ENCODE assay signal across 31 cellular contexts in the genomic region with DNA sequence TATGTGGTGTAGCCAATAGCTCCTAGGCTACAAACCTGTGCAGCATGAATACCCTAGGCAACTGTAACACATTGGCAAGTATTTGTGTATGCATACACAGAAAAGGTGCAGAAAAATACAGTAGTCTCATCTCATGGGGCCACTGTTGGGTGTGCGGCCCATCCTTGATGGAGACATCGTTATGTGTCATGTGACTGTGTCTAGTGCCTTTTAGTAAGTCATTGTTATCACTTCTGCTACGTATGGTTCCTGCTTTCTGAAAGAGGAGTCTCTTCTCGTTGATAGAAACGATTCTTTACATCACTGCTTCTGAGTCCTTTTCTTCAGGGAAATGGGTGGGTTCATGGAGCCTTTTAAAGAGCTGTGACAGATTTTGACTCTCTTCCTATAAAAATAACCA. TPM values are rescaled to one million over a fixed set of nuclear protein-coding genes. Genes with fewer than 3 reads are reported as not detected.
"Had no signal": no experiment of that assay in that cellular context is flagged by ENCODE, and none has a peak within 500 bp of the region (broad histone marks: within the 10 kb centered on the region; RNA-seq: fewer than 3 reads in every experiment).

No MANE protein-coding gene starts in this region.

- H3K9ac ChIP-seq: KMS-11 had no signal

- DNase-seq: activated B cell treated with CpG ODN at 0.5 μM for 24 hours; activated CD4-positive, alpha-beta memory T cell treated with anti-CD3 and anti-CD28 coated beads for 36 hours; activated CD4-positive, alpha-beta T cell treated with anti-CD3 and anti-CD28 coated beads for 4 hours; activated CD4-positive, alpha-beta T cell treated with anti-CD3 and anti-CD28 coated beads, Interleukin-2, amount 50 U/mL, for 1 hour; activated CD4-positive, CD25-positive, alpha-beta regulatory T cell treated with anti-CD3 and anti-CD28 coated beads, Interleukin-2, amount 50 U/mL, for 72 hours; activated CD8-positive, alpha-beta memory T cell treated with anti-CD3 and anti-CD28 coated beads, Interleukin-2, amount 50 U/mL, for 4 hours; activated gamma-delta T cell treated with Interleukin-2 at 50 U/mL for 16 hours; activated naive CD4-positive, alpha-beta T cell treated with anti-CD3 and anti-CD28 coated beads for 36 hours; activated naive CD8-positive, alpha-beta T cell treated with anti-CD3 and anti-CD28 coated beads, Interleukin-2, amount 50 U/mL, for 24 hours; activated T-cell treated with anti-CD3 and anti-CD28 coated beads for 4 hours; activated T-cell treated with anti-CD3 and anti-CD28 coated beads, Interleukin-2, amount 50 U/mL, for 4 hours; anterior cingulate cortex; caudate nucleus; cerebellar nuclear complex; MM.1S; NCI-H1105; NCI-H1417 treated with DMSO at 0.1 percent for 48 hours; NCI-H187 treated with DMSO at 0.1 percent for 48 hours; NCI-H2081; NCI-H345; NCI-H510A; NCI-H748 treated with DMSO at 0.1 percent for 48 hours; NK-92 treated with Interleukin-12 subunit alpha and Interleukin-12 subunit beta, amount 100 ng/mL, for 24 hours; PC-9; Right ventricle myocardium superior had no signal

- H3K4me2 ChIP-seq: KMS-11, PC-9 had no signal

- H2AFZ ChIP-seq: PC-9 had no signal

- ATAC-seq: activated naive CD4-positive, alpha-beta T cell treated with anti-CD3 and anti-CD28 coated beads, Interleukin-2, amount 50 U/mL, for 72 hours; activated naive CD8-positive, alpha-beta T cell treated with anti-CD3 and anti-CD28 coated beads, Interleukin-2, amount 50 U/mL, for 24 hours; activated T-cell treated with anti-CD3 and anti-CD28 coated beads, Interleukin-2, amount 50 U/mL, for 4 hours had no signal

- H3K27ac ChIP-seq: KMS-11, PC-9, RWPE1 had no signal

- H3K4me3 ChIP-seq: PC-9 had no signal

RNA-seq across cellular contexts. Expression of a gene that starts 10.4 kb away (rescaled TPM):
- total RNA-seq: activated B cell treated with CpG ODN at 0.5 μM for 24 hours; activated CD4-positive, alpha-beta memory T cell treated with anti-CD3 and anti-CD28 coated beads for 36 hours; activated naive CD4-positive, alpha-beta T cell treated with anti-CD3 and anti-CD28 coated beads for 36 hours; activated naive CD4-positive, alpha-beta T cell treated with anti-CD3 and anti-CD28 coated beads, Interleukin-2, amount 50 U/mL, for 72 hours; activated T-cell treated with anti-CD3 and anti-CD28 coated beads, Interleukin-2, amount 50 U/mL, for 4 hours; activated T-helper 1 cell treated with anti-CD3 and anti-CD28 coated beads, Interleukin-12 subunit alpha, Interleukin-12 subunit beta, Interleukin-2, Interleukin-4 antibody, amounts not matched to agents 30 ng/mL and 10 ng/mL and 1 ng/mL, durations not matched to agents 14 hours and 24 hours and 36 hours; PC-9 had no signal

RNA-seq across cellular contexts. Expression of a gene that starts 21.6 kb away (rescaled TPM):
- total RNA-seq: activated B cell treated with CpG ODN at 0.5 μM for 24 hours; activated CD4-positive, alpha-beta memory T cell treated with anti-CD3 and anti-CD28 coated beads for 36 hours; activated naive CD4-positive, alpha-beta T cell treated with anti-CD3 and anti-CD28 coated beads for 36 hours; activated naive CD4-positive, alpha-beta T cell treated with anti-CD3 and anti-CD28 coated beads, Interleukin-2, amount 50 U/mL, for 72 hours; activated T-cell treated with anti-CD3 and anti-CD28 coated beads, Interleukin-2, amount 50 U/mL, for 4 hours; activated T-helper 1 cell treated with anti-CD3 and anti-CD28 coated beads, Interleukin-12 subunit alpha, Interleukin-12 subunit beta, Interleukin-2, Interleukin-4 antibody, amounts not matched to agents 30 ng/mL and 10 ng/mL and 1 ng/mL, durations not matched to agents 14 hours and 24 hours and 36 hours; bronchial epithelial cell; LHCN-M2; PC-9; Right ventricle myocardium superior had no signal
